In genomic region chr16:15960124-15960971, GRCh38 we compare ENCODE assay signal across 9 cellular contexts. TPM values are rescaled to one million over a fixed set of nuclear protein-coding genes. Genes with fewer than 3 reads are reported as not detected.
DNase-seq lines count a peak whose midpoint lies in the region; ATAC-seq lines count a peak whose summit lies in the region.
"Had no signal": no experiment of that assay in that cellular context is flagged by ENCODE, and none has a peak within 500 bp of the region (broad histone marks: within the 10 kb centered on the region; RNA-seq: fewer than 3 reads in every experiment).

No MANE protein-coding gene starts in this region.

- DNase-seq in activated T-cell treated with anti-CD3 and anti-CD28 coated beads, Interleukin-2, amount 50 U/mL, for 72 hours: no peak
- DNase-seq in activated T-cell treated with anti-CD3 and anti-CD28 coated beads for 4 hours: no peak
- DNase-seq in T-helper 2 cell treated with Interferon-gamma antibody and Interleukin-4, amounts not matched to agents 5 μg/mL and 100 μg/mL, for 36 hours (ENCODE audit: low spot score): no peak
- no peak for DNase-seq in stimulated activated naive B cell treated with anti-CD40 and anti-IgM and Interleukin-4, amounts not matched to agents 10 μg/mL and 1 μg/mL and 100 μg/mL, for 72 hours
- DNase-seq in head of caudate nucleus: no peak
- DNase-seq in NCI-H2196 treated with DMSO at 0.1 percent for 48 hours (lab: John Stamatoyannopoulos, UW; ENCODE audit: unreplicated experiment): no peak
- DNase-seq: NCI-H510A treated with DMSO at 0.1 percent for 48 hours had no signal

- no peak overlapping the region for H3K4me3 ChIP-seq in esophagus (ENCODE audit: low read depth in 1 of 2, low read length in 2 of 2)

- peak overlapping the region; percentile 69 to 91 for H3K4me3 Mint-ChIP-seq in activated T-cell treated with anti-CD3 and anti-CD28 coated beads, Interleukin-2, amount 50 U/mL, for 72 hours
- H3K4me3 Mint-ChIP-seq in T-helper 2 cell treated with Interferon-gamma antibody and Interleukin-4, amounts not matched to agents 5 μg/mL and 100 μg/mL, for 36 hours: peak overlapping the region; percentile 81
- H3K4me3 Mint-ChIP-seq in stimulated activated naive B cell treated with anti-CD40 and anti-IgM and Interleukin-4, amounts not matched to agents 10 μg/mL and 1 μg/mL and 100 μg/mL, for 72 hours: peak overlapping the region; percentile 41 to 43

- H3K27me3 ChIP-seq in esophagus (ENCODE audit: control insufficient read depth in 1 of 2, insufficient read depth in 2 of 2, low read length in 2 of 2): no peaks in the 10 kb centered on the region

- H3K36me3 ChIP-seq in esophagus (ENCODE audit: control insufficient read depth in 2 of 2, insufficient read depth in 2 of 2, low read length in 1 of 2): no peaks in the 10 kb centered on the region

- H3K36me3 Mint-ChIP-seq in activated T-cell treated with anti-CD3 and anti-CD28 coated beads, Interleukin-2, amount 50 U/mL, for 72 hours (ENCODE audit: insufficient read depth in 2 of 2): peaks cover 21 to 40% of the 10 kb centered on the region in 2 donors
- peaks cover 41% of the 10 kb centered on the region for H3K36me3 Mint-ChIP-seq in T-helper 2 cell treated with Interferon-gamma antibody and Interleukin-4, amounts not matched to agents 5 μg/mL and 100 μg/mL, for 36 hours (ENCODE audit: low read depth)
- peaks cover 21 to 36% of the 10 kb centered on the region in 2 donors for H3K36me3 Mint-ChIP-seq in stimulated activated naive B cell treated with anti-CD40 and anti-IgM and Interleukin-4, amounts not matched to agents 10 μg/mL and 1 μg/mL and 100 μg/mL, for 72 hours

- no peaks in the 10 kb centered on the region for H3K9me3 ChIP-seq in esophagus (ENCODE audit: control insufficient read depth in 2 of 2, insufficient read depth in 1 of 2, low read depth in 1 of 2, low read length in 1 of 2)

- H3K9me3 Mint-ChIP-seq in activated T-cell treated with anti-CD3 and anti-CD28 coated beads, Interleukin-2, amount 50 U/mL, for 72 hours: peaks cover 3 to 13% of the 10 kb centered on the region in 2 donors
- H3K9me3 Mint-ChIP-seq in T-helper 2 cell treated with Interferon-gamma antibody and Interleukin-4, amounts not matched to agents 5 μg/mL and 100 μg/mL, for 36 hours: peaks cover 22% of the 10 kb centered on the region
- H3K9me3 Mint-ChIP-seq in stimulated activated naive B cell treated with anti-CD40 and anti-IgM and Interleukin-4, amounts not matched to agents 10 μg/mL and 1 μg/mL and 100 μg/mL, for 72 hours: peaks cover 0 to 8% of the 10 kb centered on the region in 2 donors

- H3K27ac ChIP-seq in esophagus (ENCODE audit: low read depth in 2 of 2, low read length in 1 of 2): peak overlapping the region; percentile 7 to 62

- intact Hi-C loops in head of caudate nucleus (cut with DNase I): no loop called here

- H3K27ac Mint-ChIP-seq in activated T-cell treated with anti-CD3 and anti-CD28 coated beads, Interleukin-2, amount 50 U/mL, for 72 hours: peak overlapping the region; percentile 99
- peak overlapping the region; percentile 97 for H3K27ac Mint-ChIP-seq in T-helper 2 cell treated with Interferon-gamma antibody and Interleukin-4, amounts not matched to agents 5 μg/mL and 100 μg/mL, for 36 hours
- peak overlapping the region; percentile 68 for H3K27ac Mint-ChIP-seq in stimulated activated naive B cell treated with anti-CD40 and anti-IgM and Interleukin-4, amounts not matched to agents 10 μg/mL and 1 μg/mL and 100 μg/mL, for 72 hours

- no peak for ATAC-seq in activated T-cell treated with anti-CD3 and anti-CD28 coated beads, Interleukin-2, amount 50 U/mL, for 72 hours (replicated peaks in 1 of 2)
- no peak for ATAC-seq in stimulated activated naive B cell treated with anti-CD40 and anti-IgM and Interleukin-4, amounts not matched to agents 10 μg/mL and 1 μg/mL and 100 μg/mL, for 72 hours (replicated peaks)
- ATAC-seq in HG03025 (IDR thresholded peaks at IDR 0.05; ENCODE audit: low FRiP score, unreplicated experiment): no peak

- peaks cover 86% of the 10 kb centered on the region for H3K4me1 Mint-ChIP-seq in activated T-cell treated with anti-CD3 and anti-CD28 coated beads, Interleukin-2, amount 50 U/mL, for 72 hours (ENCODE audit: low read depth)
- H3K4me1 Mint-ChIP-seq in T-helper 2 cell treated with Interferon-gamma antibody and Interleukin-4, amounts not matched to agents 5 μg/mL and 100 μg/mL, for 36 hours (ENCODE audit: low read depth): peaks cover 64% of the 10 kb centered on the region
- H3K4me1 Mint-ChIP-seq in stimulated activated naive B cell treated with anti-CD40 and anti-IgM and Interleukin-4, amounts not matched to agents 10 μg/mL and 1 μg/mL and 100 μg/mL, for 72 hours: peaks cover 22 to 61% of the 10 kb centered on the region in 2 donors

- WGBS in esophagus, 2 donors: 77 to 81% methylated on average over 12 of the region's 12 CpGs

- no peaks in the 10 kb centered on the region for H3K27me3 Mint-ChIP-seq in activated T-cell treated with anti-CD3 and anti-CD28 coated beads, Interleukin-2, amount 50 U/mL, for 72 hours (ENCODE audit: low read depth)
- no peaks in the 10 kb centered on the region for H3K27me3 Mint-ChIP-seq in T-helper 2 cell treated with Interferon-gamma antibody and Interleukin-4, amounts not matched to agents 5 μg/mL and 100 μg/mL, for 36 hours (ENCODE audit: low read depth)
- no peaks in the 10 kb centered on the region for H3K27me3 Mint-ChIP-seq in stimulated activated naive B cell treated with anti-CD40 and anti-IgM and Interleukin-4, amounts not matched to agents 10 μg/mL and 1 μg/mL and 100 μg/mL, for 72 hours

- H3K4me1 ChIP-seq in esophagus (ENCODE audit: control insufficient read depth in 2 of 2, insufficient read depth in 2 of 2, low read length in 1 of 2): peaks cover 5 to 7% of the 10 kb centered on the region in 2 donors

RNA-seq across cellular contexts. Expression of gene ABCC1, which starts 10.9 kb away (rescaled TPM):
- total RNA-seq in activated T-cell treated with anti-CD3 and anti-CD28 coated beads, Interleukin-2, amount 50 U/mL, for 72 hours: 10 to 100 TPM; 82.3 to 90.4 TPM
- 10 to 100 TPM; 14.8 to 21.8 TPM for polyA plus RNA-seq in esophagus
